Comparison of ENCODE assay signal across 15 cellular contexts in genomic region chr15:43198556-43198955, GRCh38. TPM values are rescaled to one million over a fixed set of nuclear protein-coding genes. Genes with fewer than 3 reads are reported as not detected.
"Had no signal": no experiment of that assay in that cellular context is flagged by ENCODE, and none has a peak within 500 bp of the region (broad histone marks: within the 10 kb centered on the region; RNA-seq: fewer than 3 reads in every experiment).

No MANE protein-coding gene starts in this region.

RNA-seq across cellular contexts. Expression of gene EPB42, which starts 22.3 kb away (rescaled TPM):
- total RNA-seq: activated B cell treated with CpG ODN at 0.5 μM for 24 hours; activated CD4-positive, alpha-beta memory T cell treated with anti-CD3 and anti-CD28 coated beads for 36 hours; activated CD4-positive, alpha-beta memory T cell treated with anti-CD3 and anti-CD28 coated beads, Interleukin-2, amount 10 ng/mL, durations not matched to agents 7 days and 5 days; activated CD4-positive, alpha-beta T cell treated with anti-CD3 and anti-CD28 coated beads for 36 hours; activated CD4-positive, alpha-beta T cell treated with anti-CD3 and anti-CD28 coated beads, Interleukin-2, amount 10 ng/mL, durations not matched to agents 24 days and 14 days; activated CD4-positive, alpha-beta T cell treated with anti-CD3 and anti-CD28 coated beads, Interleukin-2, amount 10 ng/mL, durations not matched to agents 7 days and 5 days; activated CD8-positive, alpha-beta memory T cell treated with anti-CD3 and anti-CD28 coated beads for 36 hours; activated CD8-positive, alpha-beta memory T cell treated with anti-CD3 and anti-CD28 coated beads, Interleukin-2, amount 10 ng/mL, durations not matched to agents 7 days and 5 days; activated CD8-positive, alpha-beta T cell treated with anti-CD3 and anti-CD28 coated beads for 36 hours; activated CD8-positive, alpha-beta T cell treated with anti-CD3 and anti-CD28 coated beads, Interleukin-2, amount 10 ng/mL, durations not matched to agents 7 days and 5 days; T-cell; T-helper 1 cell treated with Interleukin-12 subunit alpha and Interleukin-12 subunit beta and Interleukin-4 antibody, amounts not matched to agents 30 ng/mL and 1 ng/mL, for 36 hours; T-helper 17 cell; T-helper 2 cell treated with Interferon-gamma antibody and Interleukin-4, amounts not matched to agents 100 ng/mL and 5 ng/mL, for 36 hours; WTC11 had no signal
